8 cellular contexts compared by ENCODE assay signal in genomic region chr12:56590237-56590830, GRCh38. TPM values are rescaled to one million over a fixed set of nuclear protein-coding genes. Genes with fewer than 3 reads are reported as not detected.
DNase-seq lines count a peak whose midpoint lies in the region; ATAC-seq and TF ChIP-seq lines count a peak whose summit lies in the region.

No MANE protein-coding gene starts in this region.

- H3K9me3 ChIP-seq in HEK293 (ENCODE audit: control insufficient read depth, insufficient read depth, low read depth, low read length), result no peaks in the 10 kb centered on the region

- H3K36me3 Mint-ChIP-seq in glutamatergic neuron (ENCODE audit: unreplicated experiment), result no peaks in the 10 kb centered on the region

- CTCF ChIA-PET in HEK293 (lab: Yijun Ruan, JAX) (interaction anchor here (0.6 to 12.5 kb wide), 15 partner anchors 9 to 126 kb away, joined by 3 to 139 read pairs (median 3); no protein-coding TSS in a partner anchor), RWPE1 (lab: Yijun Ruan, JAX) (interaction anchor here (1.1 to 1.9 kb wide), 2 partner anchors 46 to 76 kb away, joined by 4 to 8 read pairs; no protein-coding TSS in a partner anchor)

- H3K4me1 ChIP-seq in HEK293 (ENCODE audit: control insufficient read depth, insufficient read depth, low read length), result no peaks in the 10 kb centered on the region; the same call in 1 of the 2 replicates

- DNase-seq in ELF-1 (ENCODE audit: low read depth, low spot score), result peak; percentile 70
- no peak for DNase-seq in RWPE1 (ENCODE audit: low spot score)
- DNase-seq in glutamatergic neuron, result peak; percentile 38
- no peak for DNase-seq in central memory CD4-positive, alpha-beta T cell
- no peak for DNase-seq in stimulated activated CD4-positive, alpha-beta T cell treated with anti-CD3 and anti-CD28 coated beads, Interleukin-12 subunit alpha, Interleukin-12 subunit beta, amount 100 ng/mL, for 4 hours

- no peak overlapping the region for H3K27ac Mint-ChIP-seq in glutamatergic neuron (ENCODE audit: unreplicated experiment)

- H3K36me3 ChIP-seq in HEK293 (ENCODE audit: control insufficient read depth in 2 of 2, insufficient read depth in 1 of 2, low read length in 2 of 2), result peaks cover 0 to 35% of the 10 kb centered on the region in 2 experiments; a peak in 2 of 3 replicates

- ATAC-seq in HG02623 (IDR thresholded peaks at IDR 0.05; ENCODE audit: unreplicated experiment), result no peak
- no peak for ATAC-seq in GM21381 (IDR thresholded peaks at IDR 0.05; ENCODE audit: unreplicated experiment)

- peaks cover 8% of the 10 kb centered on the region for H3K27me3 Mint-ChIP-seq in glutamatergic neuron (ENCODE audit: unreplicated experiment)

- no peak overlapping the region for H3K4me3 Mint-ChIP-seq in glutamatergic neuron (ENCODE audit: unreplicated experiment)

- POLR2A ChIA-PET in HEK293 (lab: Yijun Ruan, JAX), result no interaction called here
- POLR2A ChIA-PET in RWPE1 (lab: Yijun Ruan, JAX; ENCODE audit: low non-redundant PET), result no interaction called here

- peaks cover 10% of the 10 kb centered on the region for H3K4me1 Mint-ChIP-seq in glutamatergic neuron (ENCODE audit: low read depth, unreplicated experiment)

- no peaks in the 10 kb centered on the region for H3K9me3 Mint-ChIP-seq in glutamatergic neuron (ENCODE audit: unreplicated experiment)

- H3K27ac ChIP-seq in HEK293 (ENCODE audit: extremely low read depth, low read depth, low read length) (no peak overlapping the region), RWPE1 (peak overlapping the region; percentile 14)

- TF ChIP-seq CTCF in HEK293 (tag by site-specific recombination; IDR thresholded peaks at IDR 0.05) (0 out of 2 replicates have a peak, but pooled peaks have one; percentile 14), RWPE1 (conservative IDR thresholded peaks at IDR 0.05; ENCODE audit: low read depth) (peak; percentile 55), glutamatergic neuron (IDR thresholded peaks at IDR 0.05; ENCODE audit: partially characterized antibody, unreplicated experiment) (peak; percentile 35)

- H3K4me3 ChIP-seq in HEK293 (ENCODE audit: low read depth, low read length), result no peak overlapping the region

TF ChIP-seq in HEK293, 187 proteins besides CTCF, POLR2A, EP300 and RAD21:
- TF ChIP-seq TRIM28 (IDR thresholded peaks at IDR 0.05; ENCODE audit: borderline replicate concordance, low read length), result no peak
- TF ChIP-seq ZNF660 (tag by site-specific recombination; IDR thresholded peaks at IDR 0.05), result peak; percentile 83
- TF ChIP-seq ZNF24 (tag by site-specific recombination; IDR thresholded peaks at IDR 0.05), result no peak
- peak; percentile 96 for TF ChIP-seq GLIS1 (tag by site-specific recombination; IDR thresholded peaks at IDR 0.05)
- peak; percentile 44 for TF ChIP-seq ZNF654 (tag by site-specific recombination; IDR thresholded peaks at IDR 0.05; ENCODE audit: low read depth)
- TF ChIP-seq ZNF394 (tag by site-specific recombination; IDR thresholded peaks at IDR 0.05; ENCODE audit: borderline replicate concordance), result no peak

RNA-seq across cellular contexts. Expression of gene BAZ2A, which starts 39.8 kb away (rescaled TPM):
- total RNA-seq in glutamatergic neuron (ENCODE audit: unreplicated experiment), result 196 TPM

RNA-seq across cellular contexts. Expression of gene ATP5F1B, which starts 55.5 kb away (rescaled TPM):
- 735 TPM for total RNA-seq in glutamatergic neuron (ENCODE audit: unreplicated experiment)

Comparison
In these comparisons a context has a peak if more than half of its experiments do, and no peak if none do; other contexts are left out.
1. DNase-seq: peak in ELF-1 (single experiment) and glutamatergic neuron (single experiment); none in RWPE1 (single experiment), central memory CD4-positive, alpha-beta T cell (single experiment) and stimulated activated CD4-positive, alpha-beta T cell treated with anti-CD3 and anti-CD28 coated beads, Interleukin-12 subunit alpha, Interleukin-12 subunit beta, amount 100 ng/mL, for 4 hours (single experiment).
2. Peak in every context shown above with its lines, with median percentiles within 50 percentile points of each other: CTCF ChIP-seq.